Comparison of ENCODE assay signal across 1 cellular context in the genomic region with DNA sequence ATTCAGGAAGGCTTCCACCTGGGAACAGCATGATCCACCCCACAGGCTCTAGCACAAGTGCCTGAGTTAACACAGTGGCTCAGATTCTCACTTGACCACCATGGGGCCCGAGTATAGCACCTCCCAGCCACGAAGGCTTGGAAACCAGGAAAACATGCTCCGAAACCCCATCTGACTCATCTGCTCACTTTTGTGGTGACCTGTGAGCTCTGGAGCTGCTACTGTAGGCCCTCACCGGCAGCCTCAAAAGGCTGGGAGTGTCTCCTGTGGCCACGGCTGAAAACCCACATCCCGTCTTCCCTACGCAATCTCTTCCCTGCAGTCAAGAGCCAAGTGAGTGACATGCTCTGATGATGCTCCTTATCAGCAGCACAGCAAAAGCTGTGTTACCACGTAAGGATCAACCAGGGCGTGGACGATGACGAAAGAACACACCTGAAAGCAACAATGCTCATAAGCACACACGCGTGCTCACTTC.
TF ChIP-seq lines count a peak whose summit lies in the region.

No MANE protein-coding gene starts in this region.

TF ChIP-seq in K562, 482 proteins besides CTCF, POLR2A, EP300 and RAD21 (continued from another document and continues in another):
- TF ChIP-seq, protein P1, sequence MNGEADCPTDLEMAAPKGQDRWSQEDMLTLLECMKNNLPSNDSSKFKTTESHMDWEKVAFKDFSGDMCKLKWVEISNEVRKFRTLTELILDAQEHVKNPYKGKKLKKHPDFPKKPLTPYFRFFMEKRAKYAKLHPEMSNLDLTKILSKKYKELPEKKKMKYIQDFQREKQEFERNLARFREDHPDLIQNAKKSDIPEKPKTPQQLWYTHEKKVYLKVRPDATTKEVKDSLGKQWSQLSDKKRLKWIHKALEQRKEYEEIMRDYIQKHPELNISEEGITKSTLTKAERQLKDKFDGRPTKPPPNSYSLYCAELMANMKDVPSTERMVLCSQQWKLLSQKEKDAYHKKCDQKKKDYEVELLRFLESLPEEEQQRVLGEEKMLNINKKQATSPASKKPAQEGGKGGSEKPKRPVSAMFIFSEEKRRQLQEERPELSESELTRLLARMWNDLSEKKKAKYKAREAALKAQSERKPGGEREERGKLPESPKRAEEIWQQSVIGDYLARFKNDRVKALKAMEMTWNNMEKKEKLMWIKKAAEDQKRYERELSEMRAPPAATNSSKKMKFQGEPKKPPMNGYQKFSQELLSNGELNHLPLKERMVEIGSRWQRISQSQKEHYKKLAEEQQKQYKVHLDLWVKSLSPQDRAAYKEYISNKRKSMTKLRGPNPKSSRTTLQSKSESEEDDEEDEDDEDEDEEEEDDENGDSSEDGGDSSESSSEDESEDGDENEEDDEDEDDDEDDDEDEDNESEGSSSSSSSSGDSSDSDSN (IDR thresholded peaks at IDR 0.05; ENCODE audit: borderline replicate concordance in 1 of 2, low read depth in 2 of 2, low read length in 2 of 2), result peak in 1 of 2 experiments; percentile 75; a peak in 1 of 4 replicates
- peak; percentile 91; the same call in 1 of the 2 replicates for TF ChIP-seq ESRRA (IDR thresholded peaks at IDR 0.05; ENCODE audit: borderline replicate concordance, low read depth)
- 0 out of 2 replicates have a peak, but pooled peaks have one; percentile 63 for TF ChIP-seq ZKSCAN8 (CRISPR knock-in tag; IDR thresholded peaks at IDR 0.05)
- TF ChIP-seq ZNF584 (CRISPR knock-in tag; IDR thresholded peaks at IDR 0.05; ENCODE audit: low read depth), result peak; percentile 94
- TF ChIP-seq BCL6 (CRISPR knock-in tag; IDR thresholded peaks at IDR 0.05), result no peak
- peak; percentile 86 for TF ChIP-seq KHSRP (IDR thresholded peaks at IDR 0.05)
- TF ChIP-seq ETS1 (conservative IDR thresholded peaks at IDR 0.05; ENCODE audit: control insufficient read depth, low read depth, low read length), result peak; percentile 83; the same call in 1 of the 2 replicates
- TF ChIP-seq, protein P2, sequence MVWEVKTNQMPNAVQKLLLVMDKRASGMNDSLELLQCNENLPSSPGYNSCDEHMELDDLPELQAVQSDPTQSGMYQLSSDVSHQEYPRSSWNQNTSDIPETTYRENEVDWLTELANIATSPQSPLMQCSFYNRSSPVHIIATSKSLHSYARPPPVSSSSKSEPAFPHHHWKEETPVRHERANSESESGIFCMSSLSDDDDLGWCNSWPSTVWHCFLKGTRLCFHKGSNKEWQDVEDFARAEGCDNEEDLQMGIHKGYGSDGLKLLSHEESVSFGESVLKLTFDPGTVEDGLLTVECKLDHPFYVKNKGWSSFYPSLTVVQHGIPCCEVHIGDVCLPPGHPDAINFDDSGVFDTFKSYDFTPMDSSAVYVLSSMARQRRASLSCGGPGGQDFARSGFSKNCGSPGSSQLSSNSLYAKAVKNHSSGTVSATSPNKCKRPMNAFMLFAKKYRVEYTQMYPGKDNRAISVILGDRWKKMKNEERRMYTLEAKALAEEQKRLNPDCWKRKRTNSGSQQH (CRISPR knock-in tag; IDR thresholded peaks at IDR 0.05), result 0 out of 2 replicates have a peak, but pooled peaks have one; percentile 39
- TF ChIP-seq TCF7L2 (IDR thresholded peaks at IDR 0.05; ENCODE audit: low read depth, low read length), result 0 out of 2 replicates have a peak, but pooled peaks have one; percentile 25
- TF ChIP-seq, protein P3, sequence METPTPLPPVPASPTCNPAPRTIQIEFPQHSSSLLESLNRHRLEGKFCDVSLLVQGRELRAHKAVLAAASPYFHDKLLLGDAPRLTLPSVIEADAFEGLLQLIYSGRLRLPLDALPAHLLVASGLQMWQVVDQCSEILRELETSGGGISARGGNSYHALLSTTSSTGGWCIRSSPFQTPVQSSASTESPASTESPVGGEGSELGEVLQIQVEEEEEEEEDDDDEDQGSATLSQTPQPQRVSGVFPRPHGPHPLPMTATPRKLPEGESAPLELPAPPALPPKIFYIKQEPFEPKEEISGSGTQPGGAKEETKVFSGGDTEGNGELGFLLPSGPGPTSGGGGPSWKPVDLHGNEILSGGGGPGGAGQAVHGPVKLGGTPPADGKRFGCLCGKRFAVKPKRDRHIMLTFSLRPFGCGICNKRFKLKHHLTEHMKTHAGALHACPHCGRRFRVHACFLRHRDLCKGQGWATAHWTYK (CRISPR knock-in tag; IDR thresholded peaks at IDR 0.05), result 0 out of 2 replicates have a peak, but pooled peaks have one; percentile 78
- TF ChIP-seq ETV1 (tag; conservative IDR thresholded peaks at IDR 0.05; ENCODE audit: low read depth), result peak; percentile 94
- no peak for TF ChIP-seq ZBTB7A (IDR thresholded peaks at IDR 0.05; ENCODE audit: borderline replicate concordance, control insufficient read depth, low read depth, low read length)
- TF ChIP-seq HMGN3 (IDR thresholded peaks at IDR 0.05; ENCODE audit: borderline replicate concordance, extremely low read depth, insufficient read length, low read depth, low read length), result peak; percentile 26
- TF ChIP-seq, protein P4, sequence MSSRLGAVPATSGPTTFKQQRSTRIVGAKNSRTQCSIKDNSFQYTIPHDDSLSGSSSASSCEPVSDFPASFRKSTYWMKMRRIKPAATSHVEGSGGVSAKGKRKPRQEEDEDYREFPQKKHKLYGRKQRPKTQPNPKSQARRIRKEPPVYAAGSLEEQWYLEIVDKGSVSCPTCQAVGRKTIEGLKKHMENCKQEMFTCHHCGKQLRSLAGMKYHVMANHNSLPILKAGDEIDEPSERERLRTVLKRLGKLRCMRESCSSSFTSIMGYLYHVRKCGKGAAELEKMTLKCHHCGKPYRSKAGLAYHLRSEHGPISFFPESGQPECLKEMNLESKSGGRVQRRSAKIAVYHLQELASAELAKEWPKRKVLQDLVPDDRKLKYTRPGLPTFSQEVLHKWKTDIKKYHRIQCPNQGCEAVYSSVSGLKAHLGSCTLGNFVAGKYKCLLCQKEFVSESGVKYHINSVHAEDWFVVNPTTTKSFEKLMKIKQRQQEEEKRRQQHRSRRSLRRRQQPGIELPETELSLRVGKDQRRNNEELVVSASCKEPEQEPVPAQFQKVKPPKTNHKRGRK (tag; IDR thresholded peaks at IDR 0.05), result no peak
- TF ChIP-seq GATAD2A (IDR thresholded peaks at IDR 0.05), result 0 out of 2 replicates have a peak, but pooled peaks have one; percentile 8
- peak; percentile 89 for TF ChIP-seq SMAD4 (CRISPR knock-in tag; conservative IDR thresholded peaks at IDR 0.05)
- no peak for TF ChIP-seq SNAPC5 (CRISPR knock-in tag; IDR thresholded peaks at IDR 0.05)
- TF ChIP-seq BACH1 (tag; IDR thresholded peaks at IDR 0.05), result peak; percentile 63; the same call in 1 of the 2 replicates
- TF ChIP-seq MTA2 (IDR thresholded peaks at IDR 0.05; ENCODE audit: low read depth), result peak; percentile 85
- peak; percentile 74 for TF ChIP-seq BCOR (IDR thresholded peaks at IDR 0.05)
- TF ChIP-seq, protein P5, sequence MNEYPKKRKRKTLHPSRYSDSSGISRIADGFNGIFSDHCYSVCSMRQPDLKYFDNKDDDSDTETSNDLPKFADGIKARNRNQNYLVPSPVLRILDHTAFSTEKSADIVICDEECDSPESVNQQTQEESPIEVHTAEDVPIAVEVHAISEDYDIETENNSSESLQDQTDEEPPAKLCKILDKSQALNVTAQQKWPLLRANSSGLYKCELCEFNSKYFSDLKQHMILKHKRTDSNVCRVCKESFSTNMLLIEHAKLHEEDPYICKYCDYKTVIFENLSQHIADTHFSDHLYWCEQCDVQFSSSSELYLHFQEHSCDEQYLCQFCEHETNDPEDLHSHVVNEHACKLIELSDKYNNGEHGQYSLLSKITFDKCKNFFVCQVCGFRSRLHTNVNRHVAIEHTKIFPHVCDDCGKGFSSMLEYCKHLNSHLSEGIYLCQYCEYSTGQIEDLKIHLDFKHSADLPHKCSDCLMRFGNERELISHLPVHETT (CRISPR knock-in tag; conservative IDR thresholded peaks at IDR 0.05 in 1 of 2, IDR thresholded peaks at IDR 0.05 in 1 of 2), result 0 out of 4 replicates have a peak, but pooled peaks of 1 of the 2 experiments have one; percentile 68
- TF ChIP-seq HDAC2 (IDR thresholded peaks at IDR 0.05), result peak; percentile 98
- TF ChIP-seq HNRNPK (IDR thresholded peaks at IDR 0.05; ENCODE audit: low read depth, low read length, poor library complexity, severe bottlenecking), result no peak
- TF ChIP-seq, protein P6, sequence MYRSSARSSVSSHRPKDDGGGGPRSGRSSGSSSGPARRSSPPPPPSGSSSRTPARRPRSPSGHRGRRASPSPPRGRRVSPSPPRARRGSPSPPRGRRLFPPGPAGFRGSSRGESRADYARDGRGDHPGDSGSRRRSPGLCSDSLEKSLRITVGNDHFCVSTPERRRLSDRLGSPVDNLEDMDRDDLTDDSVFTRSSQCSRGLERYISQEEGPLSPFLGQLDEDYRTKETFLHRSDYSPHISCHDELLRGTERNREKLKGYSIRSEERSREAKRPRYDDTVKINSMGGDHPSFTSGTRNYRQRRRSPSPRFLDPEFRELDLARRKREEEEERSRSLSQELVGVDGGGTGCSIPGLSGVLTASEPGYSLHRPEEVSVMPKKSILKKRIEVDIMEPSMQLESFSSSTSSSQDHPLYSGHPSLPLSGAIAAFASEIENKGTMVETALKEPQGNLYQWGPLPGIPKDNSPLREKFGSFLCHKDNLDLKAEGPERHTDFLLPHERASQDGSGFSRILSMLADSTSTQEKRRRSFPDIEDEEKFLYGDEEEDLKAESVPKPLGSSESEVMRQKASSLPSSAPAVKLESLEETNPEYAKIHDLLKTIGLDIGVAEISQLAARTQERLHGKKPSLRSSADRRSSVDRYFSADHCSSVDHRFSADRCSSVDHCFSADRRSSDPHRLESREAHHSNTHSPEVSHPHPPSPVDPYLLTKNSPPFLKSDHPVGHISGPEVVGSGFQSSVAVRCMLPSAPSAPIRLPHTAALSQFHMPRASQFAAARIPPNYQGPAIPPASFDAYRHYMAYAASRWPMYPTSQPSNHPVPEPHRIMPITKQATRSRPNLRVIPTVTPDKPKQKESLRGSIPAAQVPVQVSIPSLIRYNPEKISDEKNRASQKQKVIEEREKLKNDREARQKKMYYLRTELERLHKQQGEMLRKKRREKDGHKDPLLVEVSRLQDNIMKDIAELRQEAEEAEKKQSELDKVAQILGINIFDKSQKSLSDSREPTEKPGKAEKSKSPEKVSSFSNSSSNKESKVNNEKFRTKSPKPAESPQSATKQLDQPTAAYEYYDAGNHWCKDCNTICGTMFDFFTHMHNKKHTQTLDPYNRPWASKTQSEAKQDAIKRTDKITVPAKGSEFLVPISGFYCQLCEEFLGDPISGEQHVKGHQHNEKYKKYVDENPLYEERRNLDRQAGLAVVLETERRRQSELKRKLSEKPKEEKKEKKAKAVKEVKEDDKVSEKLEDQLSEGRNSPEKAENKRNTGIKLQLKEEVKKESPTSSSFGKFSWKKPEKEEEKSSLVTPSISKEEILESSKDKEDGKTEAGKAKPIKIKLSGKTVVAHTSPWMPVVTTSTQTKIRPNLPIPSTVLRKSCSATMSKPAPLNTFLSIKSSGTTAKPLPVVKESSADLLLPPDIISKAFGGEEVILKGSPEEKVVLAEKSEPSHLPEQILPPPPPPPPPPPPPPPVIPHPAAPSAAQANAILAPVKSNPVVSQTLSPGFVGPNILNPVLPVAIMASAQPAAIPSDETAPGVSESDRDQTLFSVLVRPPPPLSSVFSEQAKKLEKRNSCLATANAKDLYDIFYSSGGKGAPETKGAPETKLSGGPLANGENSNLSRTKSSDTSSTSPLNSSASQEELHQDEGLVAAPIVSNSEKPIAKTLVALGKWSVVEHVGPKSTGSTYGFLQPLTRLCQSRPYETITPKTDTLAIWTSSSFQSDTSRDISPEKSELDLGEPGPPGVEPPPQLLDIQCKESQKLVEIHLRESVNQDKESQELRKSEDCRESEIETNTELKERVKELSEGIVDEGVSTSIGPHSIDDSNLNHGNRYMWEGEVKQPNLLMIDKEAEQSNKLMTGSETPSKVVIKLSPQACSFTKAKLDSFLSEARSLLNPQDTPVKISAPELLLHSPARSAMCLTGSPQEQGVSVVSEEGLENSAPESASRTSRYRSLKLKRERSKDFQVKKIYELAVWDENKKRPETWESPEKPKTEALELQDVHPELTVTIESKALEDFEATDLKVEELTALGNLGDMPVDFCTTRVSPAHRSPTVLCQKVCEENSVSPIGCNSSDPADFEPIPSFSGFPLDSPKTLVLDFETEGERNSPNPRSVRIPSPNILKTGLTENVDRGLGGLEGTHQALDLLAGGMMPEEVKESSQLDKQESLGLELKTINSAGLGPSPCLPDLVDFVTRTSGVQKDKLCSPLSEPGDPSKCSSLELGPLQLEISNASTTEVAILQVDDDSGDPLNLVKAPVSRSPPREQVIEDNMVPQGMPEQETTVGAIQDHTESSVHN (IDR thresholded peaks at IDR 0.05; ENCODE audit: borderline replicate concordance in 1 of 2, low read depth in 1 of 2), result peak in 1 of 2 experiments; percentile 93; a peak in 2 of 4 replicates
- peak; percentile 82 for TF ChIP-seq BHLHE40 (IDR thresholded peaks at IDR 0.05; ENCODE audit: low read length)
